Comparison of ENCODE assay signal across 8 cellular contexts in the genomic region with DNA sequence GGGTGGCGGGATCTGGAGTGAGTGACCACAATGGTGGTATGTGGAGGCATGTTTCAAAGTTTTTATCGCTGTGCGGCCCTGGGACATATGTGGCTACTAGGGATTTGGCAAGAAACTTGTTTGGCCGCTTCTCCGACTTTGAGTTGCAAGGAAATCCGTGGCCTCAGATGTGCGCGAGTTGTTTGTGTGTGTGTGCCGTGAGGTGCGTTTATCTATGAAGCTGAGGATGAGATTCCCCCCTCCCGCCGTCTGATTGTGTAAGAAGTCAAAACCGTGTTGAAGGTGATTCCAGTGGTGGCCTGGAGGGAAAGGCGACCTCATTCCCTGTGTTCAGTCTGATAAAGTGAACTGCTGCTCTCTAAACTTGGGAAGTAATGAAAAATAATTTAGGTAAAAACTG. TPM values are rescaled to one million over a fixed set of nuclear protein-coding genes. Genes with fewer than 3 reads are reported as not detected.
A peak's percentile ranks its signal among the peaks of the same experiment; 100 is the strongest.
DNase-seq lines count a peak whose midpoint lies in the region; ATAC-seq and TF ChIP-seq lines count a peak whose summit lies in the region.

No MANE protein-coding gene starts in this region.

- TF ChIP-seq CTCF in WERI-Rb-1 (IDR thresholded peaks at IDR 0.05; ENCODE audit: low read depth, low read length): no peak
- TF ChIP-seq CTCF in heart right ventricle (IDR thresholded peaks at IDR 0.05): no peak

- peak overlapping the region; percentile 76 for H3K4me3 Mint-ChIP-seq in activated T-cell treated with anti-CD3 and anti-CD28 coated beads, Interleukin-2, amount 50 U/mL, for 4 hours

- peaks cover 24% of the 10 kb centered on the region for H3K27me3 Mint-ChIP-seq in activated T-cell treated with anti-CD3 and anti-CD28 coated beads, Interleukin-2, amount 50 U/mL, for 4 hours (ENCODE audit: low read depth)

- intact Hi-C loops in heart right ventricle (cut with DNase I): loop anchor here in 5 of 10 donors (2.0 to 10.0 kb wide), 3 partner anchors 61 to 64 kb away; no protein-coding TSS in a partner anchor
- intact Hi-C loops in sciatic nerve (cut with DNase I): no loop called here

- H3K4me3 ChIP-seq in WERI-Rb-1 (ENCODE audit: low read depth, low read length) (peak overlapping the region; percentile 40), heart right ventricle (peak overlapping the region; percentile 41 to 78 (median 72))

- DNase-seq in activated T-cell treated with anti-CD3 and anti-CD28 coated beads, Interleukin-2, amount 50 U/mL, for 4 hours: no peak
- no peak for DNase-seq in activated T-cell treated with anti-CD3 and anti-CD28 coated beads, Interleukin-2, amount 50 U/mL, for 48 hours
- DNase-seq in WERI-Rb-1 (no peak), heart right ventricle (no peak), sciatic nerve (ENCODE audit: low spot score) (no peak), T1000 (lab: John Stamatoyannopoulos, UW) (no peak)
- DNase-seq in stimulated activated CD4-positive, alpha-beta T cell treated with anti-CD3 and anti-CD28 coated beads, Interleukin-1b, Interleukin-23, amount 100 ng/mL, for 48 hours: no peak

- no peaks in the 10 kb centered on the region for H3K9me3 Mint-ChIP-seq in activated T-cell treated with anti-CD3 and anti-CD28 coated beads, Interleukin-2, amount 50 U/mL, for 4 hours

- no peak for ATAC-seq in activated T-cell treated with anti-CD3 and anti-CD28 coated beads, Interleukin-2, amount 50 U/mL, for 4 hours
- ATAC-seq in heart right ventricle (peak in 2 of 8 donors; percentile 9 to 42), sciatic nerve (peak; percentile 44), HG02610 (IDR thresholded peaks at IDR 0.05; ENCODE audit: unreplicated experiment) (no peak)

- H3K36me3 Mint-ChIP-seq in activated T-cell treated with anti-CD3 and anti-CD28 coated beads, Interleukin-2, amount 50 U/mL, for 4 hours (ENCODE audit: insufficient read depth): no peaks in the 10 kb centered on the region

- peaks cover 9% of the 10 kb centered on the region for H3K4me1 Mint-ChIP-seq in activated T-cell treated with anti-CD3 and anti-CD28 coated beads, Interleukin-2, amount 50 U/mL, for 4 hours (ENCODE audit: low read depth)

- H3K9me3 ChIP-seq in WERI-Rb-1 (ENCODE audit: severe bottlenecking) (no peaks in the 10 kb centered on the region), heart right ventricle (peaks cover 0 to 5% (median 0%) of the 10 kb centered on the region in 11 donors)

- H3K27ac ChIP-seq in WERI-Rb-1: no peak overlapping the region
- H3K27ac ChIP-seq in heart right ventricle: peak overlapping the region in 6 of 10 donors; percentile 72 to 83 (median 78)

- H3K36me3 ChIP-seq in WERI-Rb-1 (no peaks in the 10 kb centered on the region), heart right ventricle (no peaks in the 10 kb centered on the region)

- peaks cover 0 to 11% (median 3%) of the 10 kb centered on the region in 9 donors for H3K4me1 ChIP-seq in heart right ventricle

- WGBS in heart right ventricle, 2 donors: 1 to 4% methylated on average over 14 of the region's 14 CpGs

- H3K27me3 ChIP-seq in WERI-Rb-1 (ENCODE audit: insufficient read depth, low read depth, severe bottlenecking): peaks cover 14% of the 10 kb centered on the region
- peaks cover 0 to 54% (median 0%) of the 10 kb centered on the region in 7 donors for H3K27me3 ChIP-seq in heart right ventricle

RNA-seq across cellular contexts. Expression of a gene that starts 1.5 kb away (rescaled TPM):
- total RNA-seq in activated T-cell treated with anti-CD3 and anti-CD28 coated beads, Interleukin-2, amount 50 U/mL, for 4 hours: 1 to 10 TPM; 1.0 to 2.3 (median 1.2) TPM
- total RNA-seq in heart right ventricle (1 to 10 TPM; 4.5 to 8.7 (median 6.4) TPM), sciatic nerve (7.4 TPM)
- polyA plus RNA-seq in heart right ventricle: 1 to 10 TPM; 1.6 to 1.9 TPM
